8 cellular contexts compared by ENCODE assay signal in the genomic region with DNA sequence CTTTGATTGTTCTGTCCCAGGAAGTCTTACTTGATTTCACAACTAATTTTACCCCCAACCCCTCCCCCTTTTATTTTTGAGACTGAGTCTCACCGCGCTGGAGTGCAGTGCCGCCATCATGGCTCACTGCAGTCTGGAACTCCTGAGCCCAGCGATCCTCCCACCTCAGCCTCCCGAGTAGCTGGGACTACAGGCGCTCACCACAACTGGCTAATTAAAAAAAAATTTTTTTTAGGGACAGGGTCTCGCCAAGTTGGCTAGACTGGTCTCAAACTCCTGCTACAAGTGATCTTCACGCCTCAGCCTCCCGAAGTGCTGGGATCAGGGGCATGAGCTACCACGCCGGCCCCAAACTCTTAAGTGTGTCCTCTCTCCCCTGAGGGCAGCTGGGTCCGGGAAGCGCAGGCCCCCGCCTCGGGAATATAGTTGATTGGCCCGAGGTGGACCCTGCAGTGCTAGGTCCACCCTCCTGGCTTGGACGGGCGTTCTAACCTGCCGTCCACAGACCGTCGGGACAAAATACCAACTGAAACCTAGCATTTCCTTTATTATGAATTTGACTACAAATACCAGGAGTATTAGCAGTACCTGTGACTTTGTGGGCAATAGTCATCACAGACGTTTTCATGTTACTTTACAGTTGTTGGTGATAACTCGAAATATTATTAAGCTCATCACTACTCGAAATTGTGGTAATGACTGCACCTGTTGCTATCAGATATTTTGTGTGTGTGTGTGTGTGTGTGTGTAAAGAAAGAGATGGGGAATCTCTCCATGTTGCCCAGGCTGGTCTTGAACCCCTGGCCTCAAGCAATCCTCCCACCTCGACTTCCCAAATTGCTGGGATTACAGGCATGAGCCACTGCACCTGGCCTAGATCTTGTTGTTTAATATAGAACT. TPM values are rescaled to one million over a fixed set of nuclear protein-coding genes. Genes with fewer than 3 reads are reported as not detected.
DNase-seq lines count a peak whose midpoint lies in the region; ATAC-seq, FAIRE-seq and TF ChIP-seq lines count a peak whose summit lies in the region.

No MANE protein-coding gene starts in this region.

- peak overlapping the region; percentile 2 for H3K27ac ChIP-seq in keratinocyte (ENCODE audit: control insufficient read depth, insufficient read depth, low read length)
- H3K27ac ChIP-seq in stomach smooth muscle (ENCODE audit: low read length): peak overlapping the region; percentile 31

- peaks cover 32% of the 10 kb centered on the region for H3K79me2 ChIP-seq in keratinocyte (ENCODE audit: control insufficient read depth, insufficient read depth, low read length)

- dilution Hi-C loops in keratinocyte (cut with MboI; ENCODE audit: extremely low pct_ligation_motif_present, low sequenced_read_pairs): no loop called here

- H3K27me3 ChIP-seq in keratinocyte (ENCODE audit: control insufficient read depth, extremely low read depth, insufficient read depth, low read length) (no peaks in the 10 kb centered on the region), stomach smooth muscle (ENCODE audit: control insufficient read depth in 1 of 2, insufficient read depth in 2 of 2, low read length in 2 of 2) (no peaks in the 10 kb centered on the region)

- no peaks in the 10 kb centered on the region for H3K36me3 Mint-ChIP-seq in activated naive CD8-positive, alpha-beta T cell treated with anti-CD3 and anti-CD28 coated beads, Interleukin-2, amount 10 ng/mL, durations not matched to agents 7 days and 5 days

- no peak for TF ChIP-seq CTCF in keratinocyte (optimal IDR thresholded peaks at IDR 0.05 in 1 of 3, IDR thresholded peaks at IDR 0.05 in 1 of 3, conservative IDR thresholded peaks at IDR 0.05 in 1 of 3; ENCODE audit: extremely low read depth in 1 of 3, insufficient read depth in 2 of 3, low read length in 3 of 3)

- H3K36me3 ChIP-seq in keratinocyte (ENCODE audit: control insufficient read depth in 2 of 2, extremely low read depth in 1 of 2, insufficient read depth in 2 of 2, low read length in 2 of 2) (peaks cover 0 to 1% of the 10 kb centered on the region in 2 experiments), stomach smooth muscle (ENCODE audit: control insufficient read depth in 2 of 2, insufficient read depth in 2 of 2, low read length in 2 of 2) (no peaks in the 10 kb centered on the region)

- peak; percentile 48 for DNase-seq in NCI-H146 (lab: John Stamatoyannopoulos, UW)
- DNase-seq in NCI-H146 treated with DMSO at 0.1 percent for 48 hours (lab: John Stamatoyannopoulos, UW; ENCODE audit: unreplicated experiment): no peak
- DNase-seq in activated naive CD8-positive, alpha-beta T cell treated with anti-CD3 and anti-CD28 coated beads, Interleukin-2, amount 10 ng/mL, durations not matched to agents 7 days and 5 days: no peak
- no peak for DNase-seq in keratinocyte (ENCODE audit: low read depth, low spot score)
- no peak for DNase-seq in GOT3 (lab: John Stamatoyannopoulos, UW)
- no peak for DNase-seq in HPDE6-E6E7 (ENCODE audit: extremely low spot score)

- peaks cover 14% of the 10 kb centered on the region for H3K4me1 ChIP-seq in keratinocyte (ENCODE audit: control insufficient read depth, extremely low read depth, insufficient read depth, low read length)
- H3K4me1 ChIP-seq in stomach smooth muscle (ENCODE audit: control insufficient read depth, insufficient read depth, low read length): peaks cover 29% of the 10 kb centered on the region

- POLR2A ChIA-PET in activated naive CD8-positive, alpha-beta T cell treated with anti-CD3 and anti-CD28 coated beads, Interleukin-2, amount 10 ng/mL, durations not matched to agents 7 days and 5 days (lab: Charles Lee): interaction anchor here (0.6 to 3.5 kb wide), 14 partner anchors 14 to 409 kb away, joined by 3 to 25 read pairs (median 6); partner anchors contain the start of genes LIN9 and SDE2

- H3K27ac Mint-ChIP-seq in activated naive CD8-positive, alpha-beta T cell treated with anti-CD3 and anti-CD28 coated beads, Interleukin-2, amount 10 ng/mL, durations not matched to agents 7 days and 5 days: peak overlapping the region; percentile 78

- peaks cover 6% of the 10 kb centered on the region for H3K9me1 ChIP-seq in keratinocyte (ENCODE audit: control insufficient read depth, extremely low read depth, insufficient read depth, low read length)

- no peaks in the 10 kb centered on the region for H3K9me3 ChIP-seq in keratinocyte (ENCODE audit: control insufficient read depth, low read depth, low read length)
- H3K9me3 ChIP-seq in stomach smooth muscle (ENCODE audit: control insufficient read depth in 2 of 2, low read length in 2 of 2): no peaks in the 10 kb centered on the region

- H2AFZ ChIP-seq in keratinocyte (ENCODE audit: control insufficient read depth, low read length): peak overlapping the region; percentile 54

- FAIRE-seq in keratinocyte (lab: Jason Lieb, UNC): no peak

- H3K4me3 Mint-ChIP-seq in activated naive CD8-positive, alpha-beta T cell treated with anti-CD3 and anti-CD28 coated beads, Interleukin-2, amount 10 ng/mL, durations not matched to agents 7 days and 5 days: peak overlapping the region; percentile 92

- H3K9ac ChIP-seq in keratinocyte (ENCODE audit: control insufficient read depth, extremely low read depth, insufficient read depth, low read length) (peak overlapping the region; percentile 10), stomach smooth muscle (ENCODE audit: low read length in 2 of 2) (peak overlapping the region; percentile 36 to 68)

- no peak for ATAC-seq in activated naive CD8-positive, alpha-beta T cell treated with anti-CD3 and anti-CD28 coated beads, Interleukin-2, amount 10 ng/mL, durations not matched to agents 7 days and 5 days (ENCODE audit: low read depth)
- ATAC-seq in GM21786 (IDR thresholded peaks at IDR 0.05; ENCODE audit: unreplicated experiment): no peak

- H3K27me3 Mint-ChIP-seq in activated naive CD8-positive, alpha-beta T cell treated with anti-CD3 and anti-CD28 coated beads, Interleukin-2, amount 10 ng/mL, durations not matched to agents 7 days and 5 days: peaks cover 2% of the 10 kb centered on the region

- H3K9me3 Mint-ChIP-seq in activated naive CD8-positive, alpha-beta T cell treated with anti-CD3 and anti-CD28 coated beads, Interleukin-2, amount 10 ng/mL, durations not matched to agents 7 days and 5 days: no peaks in the 10 kb centered on the region

- H3K4me3 ChIP-seq in keratinocyte (ENCODE audit: control insufficient read depth in 2 of 3, extremely low read depth in 1 of 3, insufficient read depth in 2 of 3, low read depth in 1 of 3, low read length in 3 of 3) (peak overlapping the region in 2 of 3 experiments; percentile 81 to 88), stomach smooth muscle (ENCODE audit: low read length in 2 of 2) (peak overlapping the region; percentile 23 to 84)

- peaks cover 30% of the 10 kb centered on the region for H3K4me1 Mint-ChIP-seq in activated naive CD8-positive, alpha-beta T cell treated with anti-CD3 and anti-CD28 coated beads, Interleukin-2, amount 10 ng/mL, durations not matched to agents 7 days and 5 days

- peak overlapping the region; percentile 30 for H3K4me2 ChIP-seq in keratinocyte (ENCODE audit: control insufficient read depth, extremely low read depth, insufficient read depth, low read depth, low read length)

- H4K20me1 ChIP-seq in keratinocyte (ENCODE audit: control insufficient read depth, extremely low read depth, insufficient read depth, low read length): peaks cover 3% of the 10 kb centered on the region

RNA-seq across cellular contexts. Expression of gene PARP1, which starts 0.6 kb away (rescaled TPM):
- 100 to 1,000 TPM; 128 to 132 TPM for total RNA-seq in activated naive CD8-positive, alpha-beta T cell treated with anti-CD3 and anti-CD28 coated beads, Interleukin-2, amount 10 ng/mL, durations not matched to agents 7 days and 5 days
- 48.5 to 92.9 TPM (median 62.9 TPM) in 3 replicates for polyA plus RNA-seq in keratinocyte
- 27.8 TPM for polyA plus RNA-seq in keratinocyte (2011; ENCODE audit: low read depth)
- 41.2 and 55.3 TPM in 2 replicates for polyA plus RNA-seq in keratinocyte (2011; cell fraction: cytosol; rRNA removed)
- 55.8 and 67.6 TPM in 2 replicates for polyA plus RNA-seq in keratinocyte (2011; cell fraction: nucleus; rRNA removed)
- 16.7 and 63.8 TPM in 2 replicates for polyA plus RNA-seq in keratinocyte (2012; ENCODE audit: low replicate concordance)
- 60.0 to 95.6 TPM (median 67.2 TPM) in 3 replicates for polyA minus RNA-seq in keratinocyte
- 48.9 TPM for polyA minus RNA-seq in keratinocyte (2011; cell fraction: cytosol; rRNA and poly(A)+ RNA removed)
- polyA minus RNA-seq in keratinocyte (2011; cell fraction: nucleus; rRNA and poly(A)+ RNA removed): 28.5 and 44.8 TPM in 2 replicates
